ENCODE assay signal across 1 cellular context in the genomic region with DNA sequence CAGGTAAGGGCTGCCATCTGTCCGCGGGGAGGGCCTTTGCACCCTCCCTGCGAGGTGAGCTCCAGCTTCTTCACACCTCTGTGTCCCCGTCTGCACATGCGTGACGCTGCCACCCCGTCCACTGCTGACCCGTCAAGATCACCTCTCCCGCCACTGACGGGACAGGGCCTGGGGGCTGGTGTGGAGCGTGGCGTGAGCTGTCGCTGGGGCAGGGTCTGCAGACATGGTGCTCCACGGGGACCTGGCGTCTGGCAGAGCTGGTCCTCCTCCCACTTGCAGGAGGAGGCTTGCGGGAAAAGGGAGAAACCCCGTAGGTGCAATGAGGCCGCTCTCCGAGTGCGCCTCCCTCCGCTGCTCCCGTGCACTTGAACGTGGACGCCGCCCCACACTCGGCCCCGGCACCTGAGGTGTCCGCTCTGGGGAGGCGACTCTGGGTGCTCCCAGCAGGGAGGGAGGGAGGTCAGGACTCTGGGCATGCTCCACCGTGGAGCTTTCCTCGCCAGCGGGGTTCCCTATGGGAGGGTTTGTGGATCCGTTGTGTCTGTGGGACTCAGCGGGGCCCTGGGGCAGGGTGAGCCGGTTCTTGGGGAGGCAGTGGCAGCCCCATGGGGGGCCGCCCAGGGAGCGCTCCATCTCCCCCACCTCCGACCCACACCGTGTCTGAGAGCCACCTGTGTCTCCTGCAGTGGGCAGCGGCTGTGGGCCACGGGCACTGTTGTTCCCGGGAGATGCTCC.
TF ChIP-seq lines count a peak whose summit lies in the region.

No MANE protein-coding gene starts in this region.

TF ChIP-seq in WTC11, 78 proteins besides CTCF, POLR2A, EP300 and RAD21 (continued from another document):
- TF ChIP-seq, protein P1, sequence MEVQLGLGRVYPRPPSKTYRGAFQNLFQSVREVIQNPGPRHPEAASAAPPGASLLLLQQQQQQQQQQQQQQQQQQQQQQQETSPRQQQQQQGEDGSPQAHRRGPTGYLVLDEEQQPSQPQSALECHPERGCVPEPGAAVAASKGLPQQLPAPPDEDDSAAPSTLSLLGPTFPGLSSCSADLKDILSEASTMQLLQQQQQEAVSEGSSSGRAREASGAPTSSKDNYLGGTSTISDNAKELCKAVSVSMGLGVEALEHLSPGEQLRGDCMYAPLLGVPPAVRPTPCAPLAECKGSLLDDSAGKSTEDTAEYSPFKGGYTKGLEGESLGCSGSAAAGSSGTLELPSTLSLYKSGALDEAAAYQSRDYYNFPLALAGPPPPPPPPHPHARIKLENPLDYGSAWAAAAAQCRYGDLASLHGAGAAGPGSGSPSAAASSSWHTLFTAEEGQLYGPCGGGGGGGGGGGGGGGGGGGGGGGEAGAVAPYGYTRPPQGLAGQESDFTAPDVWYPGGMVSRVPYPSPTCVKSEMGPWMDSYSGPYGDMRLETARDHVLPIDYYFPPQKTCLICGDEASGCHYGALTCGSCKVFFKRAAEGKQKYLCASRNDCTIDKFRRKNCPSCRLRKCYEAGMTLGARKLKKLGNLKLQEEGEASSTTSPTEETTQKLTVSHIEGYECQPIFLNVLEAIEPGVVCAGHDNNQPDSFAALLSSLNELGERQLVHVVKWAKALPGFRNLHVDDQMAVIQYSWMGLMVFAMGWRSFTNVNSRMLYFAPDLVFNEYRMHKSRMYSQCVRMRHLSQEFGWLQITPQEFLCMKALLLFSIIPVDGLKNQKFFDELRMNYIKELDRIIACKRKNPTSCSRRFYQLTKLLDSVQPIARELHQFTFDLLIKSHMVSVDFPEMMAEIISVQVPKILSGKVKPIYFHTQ (CRISPR knock-in tag; IDR thresholded peaks at IDR 0.05), result no peak
- TF ChIP-seq RELA (CRISPR knock-in tag; IDR thresholded peaks at IDR 0.05; ENCODE audit: borderline replicate concordance) (no peak), NR1H2 (CRISPR knock-in tag; IDR thresholded peaks at IDR 0.05) (no peak), IRF2 (CRISPR knock-in tag; IDR thresholded peaks at IDR 0.05; ENCODE audit: borderline replicate concordance, low read depth) (no peak), SOX15 (CRISPR knock-in tag; IDR thresholded peaks at IDR 0.05) (no peak)
